ENCODE assay signal across 9 cellular contexts in the genomic region with DNA sequence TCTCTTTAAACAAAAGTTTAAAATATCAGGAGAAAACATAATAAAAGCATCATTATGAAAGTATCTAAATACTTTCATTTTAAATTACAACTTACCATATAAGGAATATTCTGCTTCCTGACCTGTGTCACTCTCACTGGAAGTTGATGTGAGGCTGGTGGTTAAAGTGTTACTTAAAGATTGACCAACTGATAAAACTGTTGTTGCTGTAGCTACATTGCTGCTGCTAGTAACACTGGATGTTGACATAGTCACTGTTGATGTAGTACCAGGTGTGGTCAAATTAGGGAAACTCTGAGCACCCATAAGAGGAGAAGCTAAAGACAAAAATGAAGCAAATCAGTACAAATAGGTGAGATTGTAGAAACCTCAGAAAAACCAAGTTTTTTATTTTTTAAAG.
A peak's percentile ranks its signal among the peaks of the same experiment; 100 is the strongest.
DNase-seq lines count a peak whose midpoint lies in the region; ATAC-seq, FAIRE-seq and TF ChIP-seq lines count a peak whose summit lies in the region.
"Had no signal": no experiment of that assay in that cellular context is flagged by ENCODE, and none has a peak within 500 bp of the region (broad histone marks: within the 10 kb centered on the region; RNA-seq: fewer than 3 reads in every experiment).

No MANE protein-coding gene starts in this region.

- TF ChIP-seq POLR2A in GM12878 (IDR thresholded peaks at IDR 0.05; ENCODE audit: low read depth, low read length) (no peak), transverse colon (IDR thresholded peaks at IDR 0.05) (no peak)

- CTCF ChIA-PET in mammary epithelial cell (lab: Charles Lee; ENCODE audit: low non-redundant PET), result interaction anchor here (0.7 kb wide), 1 partner anchor 15 kb away, joined by 3 read pairs; no protein-coding TSS in a partner anchor
- CTCF ChIA-PET in MCF 10A (lab: Yijun Ruan, JAX), result interaction anchor here (2.4 kb wide), 1 partner anchor 11 kb away, joined by 12 read pairs; no protein-coding TSS in a partner anchor
- CTCF ChIA-PET in GM12878 (lab: Yijun Ruan, JAX), result interaction anchor here (1.0 to 2.1 kb wide), 7 partner anchors 12 to 322 kb away, joined by 3 to 7 read pairs (median 4); no protein-coding TSS in a partner anchor
- CTCF ChIA-PET in A673 (lab: Charles Lee), result no interaction called here

- BruUV-seq in mammary epithelial cell (replicated peaks; lab: Mats Ljungman, UMichigan) (no TSS peak), MCF 10A (replicated peaks; lab: Mats Ljungman, UMichigan) (no TSS peak), GM12878 (replicated peaks; lab: Mats Ljungman, UMichigan) (no TSS peak), A673 (replicated peaks; lab: Mats Ljungman, UMichigan) (no TSS peak)

- H3K27me3 Mint-ChIP-seq in MCF 10A (ENCODE audit: insufficient read depth, unreplicated experiment), result no peaks in the 10 kb centered on the region

- no peak overlapping the region for H3K27ac Mint-ChIP-seq in MCF 10A (ENCODE audit: low read depth, unreplicated experiment)

- H3K4me1 ChIP-seq in mammary epithelial cell (ENCODE audit: insufficient read depth, low read length) (no peaks in the 10 kb centered on the region), GM12878 (ENCODE audit: control insufficient read depth, insufficient read depth, low read length) (peaks cover 11% of the 10 kb centered on the region), transverse colon (peaks cover 0 to 24% (median 9%) of the 10 kb centered on the region in 4 donors), A673 (ENCODE audit: insufficient read depth, low read length, poor library complexity, severe bottlenecking) (no peaks in the 10 kb centered on the region)
- H3K4me1 ChIP-seq: tibial nerve had no signal

- ATAC-seq in HG03196 (IDR thresholded peaks at IDR 0.05; ENCODE audit: unreplicated experiment) (peak; percentile 75), GM12878 (peak; percentile 90)

- no peaks in the 10 kb centered on the region for H4K20me1 ChIP-seq in mammary epithelial cell (ENCODE audit: insufficient read depth, low read length)
- H4K20me1 ChIP-seq in GM12878 (ENCODE audit: control insufficient read depth, insufficient read depth), result no peaks in the 10 kb centered on the region; the same call in 1 of the 2 replicates

- RAD21 ChIA-PET in GM12878 (lab: Charles Lee; ENCODE audit: unreplicated experiment), result interaction anchor here (1.1 to 2.5 kb wide), 3 partner anchors 21 to 231 kb away, joined by 3 to 10 read pairs (median 4); a partner anchor contains a TSS

- H3K79me2 ChIP-seq in mammary epithelial cell (ENCODE audit: insufficient read depth, low read length) (no peaks in the 10 kb centered on the region), GM12878 (ENCODE audit: control insufficient read depth, insufficient read depth, low read length) (no peaks in the 10 kb centered on the region)

- H3K27ac ChIP-seq in mammary epithelial cell (ENCODE audit: insufficient read depth, low read depth, low read length) (no peak overlapping the region), GM12878 (ENCODE audit: control insufficient read depth, insufficient read depth) (no peak overlapping the region), transverse colon (peak overlapping the region in 3 of 4 donors; percentile 34 to 62 (median 58)), A673 (ENCODE audit: low read depth, low read length, poor library complexity, severe bottlenecking) (no peak overlapping the region)
- H3K27ac ChIP-seq: tibial nerve had no signal

- H3K9me3 Mint-ChIP-seq in MCF 10A (ENCODE audit: unreplicated experiment), result no peaks in the 10 kb centered on the region

- H3K4me3 Mint-ChIP-seq in MCF 10A (ENCODE audit: unreplicated experiment), result no peak overlapping the region

- H3K4me2 ChIP-seq in mammary epithelial cell (ENCODE audit: insufficient read depth, low read depth, low read length) (no peak overlapping the region), GM12878 (ENCODE audit: control insufficient read depth, insufficient read depth) (no peak overlapping the region)

- POLR2A ChIA-PET in MCF 10A (lab: Yijun Ruan, JAX) (interaction anchor here (0.7 to 0.9 kb wide), 2 partner anchors 21 to 31 kb away, joined by 4 read pairs; no protein-coding TSS in a partner anchor), GM12878 (lab: Charles Lee) (interaction anchor here (0.5 to 2.5 kb wide), 2 partner anchors 26 to 101 kb away, joined by 3 to 7 read pairs; a partner anchor contains a TSS), A673 (lab: Charles Lee; ENCODE audit: low non-redundant PET) (no interaction called here)

- no peaks in the 10 kb centered on the region for H3K9me3 ChIP-seq in mammary epithelial cell (replicated peaks; ENCODE audit: insufficient read depth, low read length)
- no peaks in the 10 kb centered on the region for H3K9me3 ChIP-seq in GM12878 (replicated peaks; ENCODE audit: control insufficient read depth, insufficient read depth, low read length)
- no peaks in the 10 kb centered on the region for H3K9me3 ChIP-seq in transverse colon
- H3K9me3 ChIP-seq in A673 (ENCODE audit: low read depth, low read length, poor library complexity, severe bottlenecking), result no peaks in the 10 kb centered on the region
- H3K9me3 ChIP-seq: tibial nerve had no signal

- intact Hi-C loops in mammary epithelial cell (cut with micrococcal nuclease) (no loop called here), MCF 10A (cut with micrococcal nuclease) (no loop called here), GM12878 (cut with micrococcal nuclease; ENCODE audit: unreplicated experiment) (no loop called here), transverse colon (cut with DNase I; ENCODE audit: low total_unique reads) (no loop called here), A673 (cut with micrococcal nuclease; ENCODE audit: unreplicated experiment) (no loop called here)

- SMC1A ChIA-PET in GM12878 (lab: Charles Lee; ENCODE audit: uncharacterized antibody, unreplicated experiment), result interaction anchor here (0.5 to 1.6 kb wide), 9 partner anchors 16 to 292 kb away, joined by 3 to 4 read pairs (median 3); no protein-coding TSS in a partner anchor

- no peak for TF ChIP-seq RAD21 in GM12878 (IDR thresholded peaks at IDR 0.05; ENCODE audit: insufficient read depth, low read depth, low read length)

- H3K36me3 ChIP-seq in mammary epithelial cell (ENCODE audit: insufficient read depth, low read length), result peaks cover 33% of the 10 kb centered on the region
- peaks cover 11 to 30% of the 10 kb centered on the region in 2 experiments for H3K36me3 ChIP-seq in GM12878 (ENCODE audit: control insufficient read depth in 2 of 2, insufficient read depth in 2 of 2, low read length in 1 of 2)
- H3K36me3 ChIP-seq in transverse colon, result peaks cover 0 to 61% (median 24%) of the 10 kb centered on the region in 4 donors
- H3K36me3 ChIP-seq in A673 (ENCODE audit: insufficient read depth, low read length, poor library complexity, severe bottlenecking), result peaks cover 67% of the 10 kb centered on the region

- H3K9ac ChIP-seq in mammary epithelial cell (ENCODE audit: insufficient read depth, low read length) (no peak overlapping the region), GM12878 (ENCODE audit: control insufficient read depth, insufficient read depth, low read length) (no peak overlapping the region)

- H3K4me3 ChIP-seq in mammary epithelial cell (replicated peaks in 1 of 3; ENCODE audit: insufficient read depth in 1 of 3, low read depth in 2 of 3, low read length in 3 of 3) (no peak overlapping the region), GM12878 (no peak overlapping the region), transverse colon (no peak overlapping the region), A673 (ENCODE audit: low read depth, low read length, poor library complexity, severe bottlenecking) (no peak overlapping the region)
- H3K4me3 ChIP-seq: tibial nerve had no signal

- FAIRE-seq in GM12878 (lab: Jason Lieb, UNC), result peak; percentile 64

- TF ChIP-seq CTCF in mammary epithelial cell (conservative IDR thresholded peaks at IDR 0.05 in 1 of 2, IDR thresholded peaks at IDR 0.05 in 1 of 2; ENCODE audit: extremely low read depth in 1 of 2, insufficient read depth in 1 of 2, low read depth in 1 of 2, low read length in 2 of 2), result no peak
- TF ChIP-seq CTCF in MCF 10A (IDR thresholded peaks at IDR 0.05; ENCODE audit: unreplicated experiment), result no peak
- TF ChIP-seq CTCF in GM12878 (IDR thresholded peaks at IDR 0.05 in 2 of 3, conservative IDR thresholded peaks at IDR 0.05 in 1 of 3; ENCODE audit: control insufficient read depth in 2 of 3, extremely low read depth in 1 of 3, insufficient read depth in 1 of 3, low read depth in 3 of 3, low read length in 3 of 3), result no peak
- no peak for TF ChIP-seq CTCF in transverse colon (IDR thresholded peaks at IDR 0.05)
- TF ChIP-seq CTCF in A673 (conservative IDR thresholded peaks at IDR 0.05; ENCODE audit: low read depth, low read length), result no peak

- peaks cover 79% of the 10 kb centered on the region for H3K36me3 Mint-ChIP-seq in MCF 10A (ENCODE audit: insufficient read depth, unreplicated experiment)

- dilution Hi-C loops in mammary epithelial cell (cut with HindIII; ENCODE audit: low sequenced_read_pairs), result no loop called here

- H3K27me3 ChIP-seq in mammary epithelial cell (ENCODE audit: insufficient read depth, low read length), result no peaks in the 10 kb centered on the region
- no peaks in the 10 kb centered on the region for H3K27me3 ChIP-seq in GM12878 (replicated peaks in 1 of 2; ENCODE audit: control insufficient read depth in 2 of 2, insufficient read depth in 2 of 2, low read length in 1 of 2)
- no peaks in the 10 kb centered on the region for H3K27me3 ChIP-seq in transverse colon
- H3K27me3 ChIP-seq in A673 (replicated peaks; ENCODE audit: insufficient read depth, low read depth, low read length, poor library complexity), result no peaks in the 10 kb centered on the region
- H3K27me3 ChIP-seq: tibial nerve had no signal

- in situ Hi-C loops in mammary epithelial cell (cut with MboI; ENCODE audit: low sequenced_read_pairs in 2 of 2) (no loop called here), GM12878 (cut with MboI) (no loop called here), transverse colon (cut with MboI; ENCODE audit: low pct_ligation_motif_present in 1 of 4, low pct_unique_long_range_greater_than_20kb in 1 of 4, low sequenced_read_pairs in 3 of 4) (no loop called here)

- DNase-seq in mammary epithelial cell (peak; percentile 16), MCF 10A (ENCODE audit: unreplicated experiment) (no peak), GM12878 (ENCODE audit: low read depth, low spot score) (no peak), transverse colon (no peak), A673 (ENCODE audit: low spot score) (no peak), T1000 (lab: John Stamatoyannopoulos, UW) (no peak), mesenteric fat pad (ENCODE audit: low spot score) (no peak)

- TF ChIP-seq EP300 in GM12878 (IDR thresholded peaks at IDR 0.05; ENCODE audit: borderline replicate concordance in 1 of 2, control insufficient read depth in 1 of 2, low read depth in 2 of 2, low read length in 2 of 2) (peak; percentile 68 to 75; a peak in 2 of 4 replicates), transverse colon (IDR thresholded peaks at IDR 0.05; ENCODE audit: low read depth) (no peak)

- no peaks in the 10 kb centered on the region for H3K4me1 Mint-ChIP-seq in MCF 10A (ENCODE audit: insufficient read depth, unreplicated experiment)

- no peak overlapping the region for H2AFZ ChIP-seq in mammary epithelial cell (ENCODE audit: low read depth, low read length)
- no peak overlapping the region for H2AFZ ChIP-seq in GM12878 (ENCODE audit: control insufficient read depth, low read depth, low read length)

TF ChIP-seq in GM12878, 131 proteins besides CTCF, POLR2A, EP300 and RAD21 (continues in another document):
- peak; percentile 47 for TF ChIP-seq MEF2B (IDR thresholded peaks at IDR 0.05; ENCODE audit: partially characterized antibody, poor library complexity, severe bottlenecking)

Comparison
In these comparisons a context has a peak if more than half of its experiments do, and no peak if none do; other contexts are left out.
1. H3K27ac ChIP-seq: peak in transverse colon (3 of 4); none in mammary epithelial cell (single experiment), GM12878 (single experiment) and A673 (single experiment).